In genomic region chrX:12327836-12328235, GRCh38 we compare ENCODE assay signal across 24 cellular contexts.
DNase-seq lines count a peak whose midpoint lies in the region; ATAC-seq, FAIRE-seq and TF ChIP-seq lines count a peak whose summit lies in the region.
"Had no signal": no experiment of that assay in that cellular context is flagged by ENCODE, and none has a peak within 500 bp of the region (broad histone marks: within the 10 kb centered on the region; RNA-seq: fewer than 3 reads in every experiment).

No MANE protein-coding gene starts in this region.

- H3K9me2 ChIP-seq in PC-3 (replicated peaks; ENCODE audit: low read length), result no peaks in the 10 kb centered on the region

- intact Hi-C loops in PC-3 (cut with micrococcal nuclease), result no loop called here

- DNase-seq in AG08396 (ENCODE audit: low spot score) (peak; percentile 6), GM19239 (ENCODE audit: insufficient read length, low spot score) (no peak), PC-3 (peak; percentile 15), fibroblast of mammary gland (ENCODE audit: low read depth) (peak; percentile 18), Peyer's patch (no peak)
- no peak for DNase-seq in activated CD8-positive, alpha-beta memory T cell treated with anti-CD3 and anti-CD28 coated beads, Interleukin-2, amount 50 U/mL, for 48 hours
- DNase-seq: C1 segment of cervical spinal cord; CD4-positive, alpha-beta memory T cell; COR-L47; DMS53; GF-D8; GM23248; H7; NCI-H1092; NCI-H1417 treated with DMSO at 0.1 percent for 48 hours; NCI-H1694 treated with DMSO at 0.1 percent for 48 hours; NCI-H2081; NCI-H2227 treated with DMSO at 0.1 percent for 48 hours; NCI-H526 treated with DMSO at 0.1 percent for 48 hours; SIG-M5 had no signal

- no peak for TF ChIP-seq POLR2A in Peyer's patch (IDR thresholded peaks at IDR 0.05)

- H2AFZ ChIP-seq in PC-3 (ENCODE audit: low read length), result no peak overlapping the region
- H2AFZ ChIP-seq: GM23248 had no signal

- H3K4me1 ChIP-seq in PC-3 (ENCODE audit: insufficient read depth, low read length), result no peaks in the 10 kb centered on the region; the same call in 1 of the 2 replicates
- H3K4me1 ChIP-seq in Peyer's patch, result no peaks in the 10 kb centered on the region

- peak; percentile 77 for FAIRE-seq in GM19239 (lab: Jason Lieb, UNC)
- FAIRE-seq: GM12892 had no signal

- H3K9me3 ChIP-seq in PC-3 (ENCODE audit: low read length) (no peaks in the 10 kb centered on the region), Peyer's patch (no peaks in the 10 kb centered on the region)

- no peak overlapping the region for H3K9ac ChIP-seq in PC-3 (ENCODE audit: low read length)
- H3K9ac ChIP-seq: GM23248 had no signal

- H3K36me3 ChIP-seq in PC-3 (ENCODE audit: low read depth, low read length) (no peaks in the 10 kb centered on the region), Peyer's patch (no peaks in the 10 kb centered on the region)

- H3K4me3 ChIP-seq in PC-3 (ENCODE audit: low read length) (no peak overlapping the region), fibroblast of mammary gland (ENCODE audit: control insufficient read depth, low read depth, low read length) (no peak overlapping the region), Peyer's patch (no peak overlapping the region)
- H3K4me3 ChIP-seq: GM23248, SK-N-MC had no signal

- H3K27ac ChIP-seq in PC-3 (ENCODE audit: low read length) (no peak overlapping the region), Peyer's patch (no peak overlapping the region)
- H3K27ac ChIP-seq: GM23248, SK-N-MC had no signal

- no peak overlapping the region for H3K4me2 ChIP-seq in PC-3 (ENCODE audit: low read length)

- no peaks in the 10 kb centered on the region for H3K27me3 ChIP-seq in PC-3 (ENCODE audit: low read length)
- no peaks in the 10 kb centered on the region for H3K27me3 ChIP-seq in Peyer's patch

- no peak for TF ChIP-seq CTCF in PC-3 (conservative IDR thresholded peaks at IDR 0.05; ENCODE audit: low read depth, low read length)
- no peak for TF ChIP-seq CTCF in fibroblast of mammary gland (conservative IDR thresholded peaks at IDR 0.05; ENCODE audit: control insufficient read depth, insufficient read depth, low read depth, low read length)
- TF ChIP-seq CTCF in Peyer's patch (IDR thresholded peaks at IDR 0.05), result no peak

- BruUV-seq in PC-3 (replicated peaks; lab: Mats Ljungman, UMichigan), result no TSS peak

- POLR2A ChIA-PET in PC-3 (lab: Charles Lee; ENCODE audit: unreplicated experiment), result no interaction called here

- no peak for ATAC-seq in PC-3
- no peak for ATAC-seq in HG02938 (IDR thresholded peaks at IDR 0.05; ENCODE audit: unreplicated experiment)
- ATAC-seq: Panc1 had no signal

- CTCF ChIA-PET in PC-3 (lab: Charles Lee), result no interaction called here

- H3F3A ChIP-seq in PC-3 (ENCODE audit: low read length, unreplicated experiment), result no peaks in the 10 kb centered on the region

- H3K79me2 ChIP-seq in PC-3 (ENCODE audit: low read length), result no peaks in the 10 kb centered on the region

- H4K20me1 ChIP-seq in PC-3 (ENCODE audit: low read length), result no peaks in the 10 kb centered on the region

Comparison
In these comparisons a context has a peak if more than half of its experiments do, and no peak if none do; other contexts are left out.
1. DNase-seq: peak in AG08396 (single experiment), PC-3 (single experiment) and fibroblast of mammary gland (single experiment); none in GM19239 (single experiment), Peyer's patch (0 of 3) and activated CD8-positive, alpha-beta memory T cell treated with anti-CD3 and anti-CD28 coated beads, Interleukin-2, amount 50 U/mL, for 48 hours (single experiment).